9 cellular contexts compared by ENCODE assay signal in genomic region chr12:78457951-78458350, GRCh38.
DNase-seq lines count a peak whose midpoint lies in the region; ATAC-seq and TF ChIP-seq lines count a peak whose summit lies in the region.
"Had no signal": no experiment of that assay in that cellular context is flagged by ENCODE, and none has a peak within 500 bp of the region (broad histone marks: within the 10 kb centered on the region; RNA-seq: fewer than 3 reads in every experiment).

No MANE protein-coding gene starts in this region.

- no peak overlapping the region for H3K4me3 ChIP-seq in smooth muscle cell

- no peak overlapping the region for H3K4me3 Mint-ChIP-seq in activated CD4-positive, alpha-beta T cell treated with anti-CD3 and anti-CD28 coated beads, Interleukin-2, amount 10 ng/mL, durations not matched to agents 24 days and 14 days
- H3K4me3 Mint-ChIP-seq: activated T-cell treated with anti-CD3 and anti-CD28 coated beads, Interleukin-2, amount 50 U/mL, for 4 hours had no signal

- no peaks in the 10 kb centered on the region for H3K4me1 Mint-ChIP-seq in activated CD4-positive, alpha-beta T cell treated with anti-CD3 and anti-CD28 coated beads, Interleukin-2, amount 10 ng/mL, durations not matched to agents 24 days and 14 days

- no peaks in the 10 kb centered on the region for H3K27me3 ChIP-seq in smooth muscle cell (ENCODE audit: low read depth)

- intact Hi-C loops in left ventricle myocardium superior (cut with micrococcal nuclease), result no loop called here
- intact Hi-C loops in activated CD4-positive, alpha-beta T cell treated with anti-CD3 and anti-CD28 coated beads, Interleukin-2, amount 10 ng/mL, durations not matched to agents 24 days and 14 days (cut with micrococcal nuclease), result no loop called here

- no peaks in the 10 kb centered on the region for H3K79me2 ChIP-seq in smooth muscle cell (ENCODE audit: low read depth)
- H3K79me2 ChIP-seq: parathyroid adenoma had no signal

- TF ChIP-seq CTCF in smooth muscle cell (IDR thresholded peaks at IDR 0.05; ENCODE audit: borderline replicate concordance, insufficient read depth, poor library complexity, severe bottlenecking), result no peak

- H2AFZ ChIP-seq in smooth muscle cell (ENCODE audit: low read depth), result peak overlapping the region; percentile 59
- H2AFZ ChIP-seq: parathyroid adenoma had no signal

- no peaks in the 10 kb centered on the region for H3K27me3 Mint-ChIP-seq in activated CD4-positive, alpha-beta T cell treated with anti-CD3 and anti-CD28 coated beads, Interleukin-2, amount 10 ng/mL, durations not matched to agents 24 days and 14 days

- no peaks in the 10 kb centered on the region for H4K20me1 ChIP-seq in smooth muscle cell (ENCODE audit: low read depth)

- peak overlapping the region; percentile 52 for H3K27ac ChIP-seq in smooth muscle cell (ENCODE audit: low read depth)
- H3K27ac ChIP-seq: parathyroid adenoma had no signal

- peak; percentile 96 for ATAC-seq in GM19324 (IDR thresholded peaks at IDR 0.05; ENCODE audit: low FRiP score, unreplicated experiment)
- peak; percentile 100 for ATAC-seq in HG02885 (IDR thresholded peaks at IDR 0.05; ENCODE audit: poor library complexity, unreplicated experiment)
- no peak for ATAC-seq in left ventricle myocardium superior
- ATAC-seq: activated T-cell treated with anti-CD3 and anti-CD28 coated beads, Interleukin-2, amount 50 U/mL, for 4 hours had no signal

- H3K9me3 ChIP-seq in smooth muscle cell (replicated peaks; ENCODE audit: low read depth), result no peaks in the 10 kb centered on the region

- H3K9ac ChIP-seq in smooth muscle cell (ENCODE audit: low read depth), result no peak overlapping the region
- H3K9ac ChIP-seq: parathyroid adenoma had no signal

- H3K36me3 ChIP-seq in smooth muscle cell (ENCODE audit: low read depth), result no peaks in the 10 kb centered on the region

- H3F3A ChIP-seq in smooth muscle cell (ENCODE audit: low read depth), result no peaks in the 10 kb centered on the region

- no peak overlapping the region for H3K27ac Mint-ChIP-seq in activated CD4-positive, alpha-beta T cell treated with anti-CD3 and anti-CD28 coated beads, Interleukin-2, amount 10 ng/mL, durations not matched to agents 24 days and 14 days

- H3K36me3 Mint-ChIP-seq in activated CD4-positive, alpha-beta T cell treated with anti-CD3 and anti-CD28 coated beads, Interleukin-2, amount 10 ng/mL, durations not matched to agents 24 days and 14 days (ENCODE audit: low read depth), result no peaks in the 10 kb centered on the region

- H3K4me1 ChIP-seq in smooth muscle cell (ENCODE audit: low read depth), result peaks cover 9% of the 10 kb centered on the region
- H3K4me1 ChIP-seq: parathyroid adenoma had no signal

- no peaks in the 10 kb centered on the region for H3K9me3 Mint-ChIP-seq in activated CD4-positive, alpha-beta T cell treated with anti-CD3 and anti-CD28 coated beads, Interleukin-2, amount 10 ng/mL, durations not matched to agents 24 days and 14 days

- whole genome bisulfite sequencing in smooth muscle cell (ENCODE audit: low lambda C conversion rate), result 84% methylated on average over 1 of the region's 1 CpG

- DNase-seq in NCI-H460 (ENCODE audit: extremely low read depth, low read depth) (peak; percentile 9), smooth muscle cell (lab: John Stamatoyannopoulos, UW; ENCODE audit: unreplicated experiment) (no peak), left ventricle myocardium superior (no peak), activated gamma-delta T cell treated with Interleukin-2 at 50 U/mL for 16 hours (no peak)
- DNase-seq in activated CD4-positive, alpha-beta T cell treated with anti-CD3 and anti-CD28 coated beads, Interleukin-2, amount 10 ng/mL, durations not matched to agents 24 days and 14 days, result no peak
- DNase-seq: activated T-cell treated with anti-CD3 and anti-CD28 coated beads, Interleukin-2, amount 50 U/mL, for 4 hours had no signal

- H3K4me2 ChIP-seq in smooth muscle cell, result peak overlapping the region; percentile 72
